In the genomic region with DNA sequence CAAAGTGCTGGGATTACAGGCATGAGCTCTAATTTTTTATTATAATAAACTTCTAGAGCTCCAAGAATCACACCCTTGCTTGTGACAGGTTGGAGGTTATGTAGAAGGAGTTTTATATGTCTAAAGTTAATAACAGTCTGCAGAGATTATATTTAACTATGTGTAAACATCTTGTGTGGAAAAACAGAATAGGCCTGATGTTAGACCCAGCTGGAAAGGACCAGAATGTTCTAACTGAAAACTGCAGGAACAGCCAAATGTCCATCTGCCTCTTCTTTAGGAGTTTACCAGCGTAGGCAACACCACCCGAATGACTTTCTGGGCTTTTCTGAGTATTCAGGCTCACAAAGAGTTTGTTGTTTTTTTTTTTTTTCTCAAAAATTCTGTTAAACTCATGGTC, we compare ENCODE assay signal across 26 cellular contexts.
"Had no signal": no experiment of that assay in that cellular context is flagged by ENCODE, and none has a peak within 500 bp of the region (broad histone marks: within the 10 kb centered on the region; RNA-seq: fewer than 3 reads in every experiment).

No MANE protein-coding gene starts in this region.

- H3K27ac ChIP-seq: ascending aorta, cardiac muscle cell had no signal

- H3K4me3 ChIP-seq: ascending aorta, cardiac muscle cell had no signal

- H3K9me3 ChIP-seq: ascending aorta had no signal

- ATAC-seq: activated CD8-positive, alpha-beta T cell treated with anti-CD3 and anti-CD28 coated beads for 36 hours; activated T-cell treated with anti-CD3 and anti-CD28 coated beads, Interleukin-2, amount 50 U/mL, for 72 hours had no signal

- DNase-seq: activated CD4-positive, alpha-beta T cell treated with anti-CD3 and anti-CD28 coated beads, Interleukin-2, amount 10 ng/mL, durations not matched to agents 24 days and 14 days; activated CD4-positive, alpha-beta T cell treated with anti-CD3 and anti-CD28 coated beads, Interleukin-2, amount 50 U/mL, for 4 hours; activated CD8-positive, alpha-beta T cell treated with anti-CD3 and anti-CD28 coated beads for 36 hours; activated gamma-delta T cell; activated naive CD4-positive, alpha-beta T cell treated with Interleukin-2 at 50 U/mL for 16 hours; activated naive CD8-positive, alpha-beta T cell treated with anti-CD3 and anti-CD28 coated beads, Interleukin-2, amount 10 ng/mL, durations not matched to agents 7 days and 5 days; activated T-cell treated with anti-CD3 and anti-CD28 coated beads, Interleukin-2, amount 50 U/mL, for 1 hour; activated T-cell treated with anti-CD3 and anti-CD28 coated beads, Interleukin-2, amount 50 U/mL, for 72 hours; amygdala; Karpas-422; KBM-7; NCI-H1105 treated with DMSO at 0.1 percent for 48 hours; NCI-H1436 treated with DMSO at 0.1 percent for 48 hours; NCI-H1694 treated with DMSO at 0.1 percent for 48 hours; NCI-H2029 treated with DMSO at 0.1 percent for 48 hours; NCI-H2107; NCI-H2171 treated with DMSO at 0.1 percent for 48 hours; NCI-H2227 treated with DMSO at 0.1 percent for 48 hours; NCI-H446; NCI-H510A treated with DMSO at 0.1 percent for 48 hours; Right ventricle myocardium superior; SW 1271; T-helper 1 cell; T1000 had no signal

- H3K4me1 ChIP-seq: ascending aorta had no signal

- H3K27me3 ChIP-seq: ascending aorta, cardiac muscle cell had no signal

- H3K36me3 ChIP-seq: ascending aorta, cardiac muscle cell had no signal
